ENCODE assay signal across 12 cellular contexts in the genomic region with DNA sequence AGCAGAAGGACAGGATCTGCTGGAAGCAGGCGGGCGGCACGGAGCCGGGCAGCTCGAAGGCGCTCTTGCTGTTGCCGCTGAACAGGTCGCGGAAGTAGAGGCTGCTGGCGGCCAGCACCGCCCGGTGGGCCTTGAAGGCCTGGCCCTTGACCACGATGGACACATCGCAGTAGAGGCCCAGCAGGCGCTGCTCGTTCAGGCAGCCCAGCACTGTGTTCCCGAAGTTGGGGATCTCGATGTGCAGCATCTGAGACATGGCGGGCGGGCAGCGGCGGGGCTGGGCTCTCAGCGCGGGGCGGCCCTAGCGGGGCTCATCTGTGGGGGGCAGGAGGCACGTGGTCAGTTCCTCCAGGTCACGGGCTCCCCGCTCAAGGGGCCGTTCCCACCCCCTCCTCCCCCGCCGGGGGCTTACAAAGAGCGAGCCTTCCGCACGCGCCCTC. TPM values are rescaled to one million over a fixed set of nuclear protein-coding genes. Genes with fewer than 3 reads are reported as not detected.
DNase-seq lines count a peak whose midpoint lies in the region; ATAC-seq and TF ChIP-seq lines count a peak whose summit lies in the region.
"Had no signal": no experiment of that assay in that cellular context is flagged by ENCODE, and none has a peak within 500 bp of the region (broad histone marks: within the 10 kb centered on the region; RNA-seq: fewer than 3 reads in every experiment).

No MANE protein-coding gene starts in this region.

- POLR2A ChIA-PET in WTC11 (lab: Charles Lee) = no interaction called here

- no peak overlapping the region for H3K27ac Mint-ChIP-seq in WTC11
- H3K27ac Mint-ChIP-seq: activated naive CD4-positive, alpha-beta T cell treated with anti-CD3 and anti-CD28 coated beads for 36 hours; IgD-negative memory B cell had no signal

- H3K9me3 ChIP-seq in BLaER1 treated with 17β-estradiol and CSF1 and Interleukin-3, amounts not matched to agents 10 nM and 100 nM (replicated peaks in 1 of 11) = no peaks in the 10 kb centered on the region
- H3K9me3 ChIP-seq in hepatocyte (ENCODE audit: low read depth) (no peaks in the 10 kb centered on the region), ovary (no peaks in the 10 kb centered on the region)
- H3K9me3 ChIP-seq: Caco-2 had no signal

- H3K4me1 Mint-ChIP-seq in WTC11 = peaks cover 23% of the 10 kb centered on the region

- peak overlapping the region in 9 of 10 experiments; percentile 62 to 94 (median 72); a peak in 18 of 20 replicates for H3K4me3 ChIP-seq in BLaER1 treated with 17β-estradiol and CSF1 and Interleukin-3, amounts not matched to agents 10 nM and 100 nM
- no peak overlapping the region for H3K4me3 ChIP-seq in hepatocyte
- peak overlapping the region; percentile 53 for H3K4me3 ChIP-seq in ovary

- no peak for DNase-seq in WTC11 (ENCODE audit: low spot score)
- no peak for DNase-seq in hepatocyte (ENCODE audit: low spot score)
- DNase-seq in ovary = peak in 2 of 5 donors; percentile 34 to 40
- DNase-seq in DMS53 treated with DMSO at 0.1 percent for 48 hours (lab: John Stamatoyannopoulos, UW; ENCODE audit: unreplicated experiment) = no peak
- DNase-seq: activated CD4-positive, alpha-beta T cell treated with anti-CD3 and anti-CD28 coated beads for 48 hours; activated naive CD4-positive, alpha-beta T cell treated with anti-CD3 and anti-CD28 coated beads for 36 hours; Caco-2 had no signal

- intact Hi-C loops in ovary (cut with DNase I) = no loop called here

- H3K4me3 Mint-ChIP-seq in WTC11 = peak overlapping the region; percentile 43
- H3K4me3 Mint-ChIP-seq: activated naive CD4-positive, alpha-beta T cell treated with anti-CD3 and anti-CD28 coated beads for 36 hours had no signal

- peaks cover 0 to 23% (median 0%) of the 10 kb centered on the region in 11 experiments; a peak in 7 of 22 replicates for H4K20me1 ChIP-seq in BLaER1 treated with 17β-estradiol and CSF1 and Interleukin-3, amounts not matched to agents 10 nM and 100 nM
- H4K20me1 ChIP-seq in hepatocyte (ENCODE audit: insufficient read depth, poor library complexity, severe bottlenecking) = peaks cover 42% of the 10 kb centered on the region

- TF ChIP-seq POLR2A in ovary (IDR thresholded peaks at IDR 0.05) = no peak

- peak overlapping the region; percentile 98 to 100 (median 100) for H3K4me2 ChIP-seq in BLaER1 treated with 17β-estradiol and CSF1 and Interleukin-3, amounts not matched to agents 10 nM and 100 nM
- peak overlapping the region; percentile 100 for H3K4me2 ChIP-seq in hepatocyte

- ATAC-seq in WTC11 = no peak
- no peak for ATAC-seq in GM18520 (IDR thresholded peaks at IDR 0.05; ENCODE audit: unreplicated experiment)
- no peak for ATAC-seq in HG03354 (IDR thresholded peaks at IDR 0.05; ENCODE audit: poor library complexity, severe bottlenecking, unreplicated experiment)
- no peak for ATAC-seq in GM18867 (IDR thresholded peaks at IDR 0.05; ENCODE audit: unreplicated experiment)

- H2AFZ ChIP-seq in hepatocyte = no peak overlapping the region

- CTCF ChIA-PET in WTC11 (lab: Charles Lee) = interaction anchor here (0.8 to 1.6 kb wide), 5 partner anchors 60 to 88 kb away, joined by 3 to 4 read pairs (median 3); no protein-coding TSS in a partner anchor

- TF ChIP-seq EP300 in ovary (IDR thresholded peaks at IDR 0.05) = no peak

- H3K9ac ChIP-seq in BLaER1 treated with 17β-estradiol and CSF1 and Interleukin-3, amounts not matched to agents 10 nM and 100 nM = peak overlapping the region; percentile 77 to 92 (median 88); a peak in 19 of 22 replicates

- H3K27ac ChIP-seq in BLaER1 treated with 17β-estradiol and CSF1 and Interleukin-3, amounts not matched to agents 10 nM and 100 nM = peak overlapping the region in 8 of 11 experiments; percentile 75 to 98 (median 94); a peak in 17 of 22 replicates
- H3K27ac ChIP-seq in hepatocyte (no peak overlapping the region), ovary (peak overlapping the region in 1 of 2 donors; percentile 44)

- H3K4me1 ChIP-seq in BLaER1 treated with 17β-estradiol and CSF1 and Interleukin-3, amounts not matched to agents 10 nM and 100 nM = peaks cover 85 to 99% (median 95%) of the 10 kb centered on the region in 10 experiments
- peaks cover 27% of the 10 kb centered on the region for H3K4me1 ChIP-seq in hepatocyte (ENCODE audit: insufficient read depth)
- peaks cover 17% of the 10 kb centered on the region for H3K4me1 ChIP-seq in ovary (ENCODE audit: insufficient read depth)

- H3K27me3 Mint-ChIP-seq in WTC11 (ENCODE audit: low read depth) = no peaks in the 10 kb centered on the region

- WGBS in hepatocyte (ENCODE audit: low lambda C conversion rate, missing lambda C conversion rate) = 86% methylated on average over 16 of the region's 36 CpGs
- WGBS in ovary, 3 donors = 57 to 59% (median 59%) methylated on average over 19 to 36 of the region's 36 CpGs

- peaks cover 0 to 61% (median 48%) of the 10 kb centered on the region in 11 experiments; a peak in 17 of 22 replicates for H3K27me3 ChIP-seq in BLaER1 treated with 17β-estradiol and CSF1 and Interleukin-3, amounts not matched to agents 10 nM and 100 nM
- H3K27me3 ChIP-seq in hepatocyte (no peaks in the 10 kb centered on the region), ovary (no peaks in the 10 kb centered on the region)

- peaks cover 64% of the 10 kb centered on the region for H3K79me2 ChIP-seq in hepatocyte

- TF ChIP-seq CTCF in WTC11 (IDR thresholded peaks at IDR 0.05) (no peak), hepatocyte (IDR thresholded peaks at IDR 0.05; ENCODE audit: poor library complexity) (no peak), ovary (IDR thresholded peaks at IDR 0.05) (no peak)

- H3K36me3 ChIP-seq in BLaER1 treated with 17β-estradiol and CSF1 and Interleukin-3, amounts not matched to agents 10 nM and 100 nM = peaks cover 0 to 42% (median 0%) of the 10 kb centered on the region in 11 experiments; a peak in 9 of 22 replicates
- H3K36me3 ChIP-seq in hepatocyte (replicated peaks; ENCODE audit: insufficient read depth, low read depth) = no peaks in the 10 kb centered on the region
- no peaks in the 10 kb centered on the region for H3K36me3 ChIP-seq in ovary

- no peaks in the 10 kb centered on the region for H3K36me3 Mint-ChIP-seq in WTC11
- H3K36me3 Mint-ChIP-seq: IgD-negative memory B cell had no signal

- no peaks in the 10 kb centered on the region for H3K9me2 ChIP-seq in hepatocyte (replicated peaks; ENCODE audit: insufficient read depth)

- no peaks in the 10 kb centered on the region for H3K9me3 Mint-ChIP-seq in WTC11
- H3K9me3 Mint-ChIP-seq: activated naive CD4-positive, alpha-beta T cell treated with anti-CD3 and anti-CD28 coated beads for 36 hours; IgD-negative memory B cell had no signal

TF ChIP-seq in WTC11, 78 proteins besides CTCF, POLR2A, EP300 and RAD21:
- TF ChIP-seq, protein P1, sequence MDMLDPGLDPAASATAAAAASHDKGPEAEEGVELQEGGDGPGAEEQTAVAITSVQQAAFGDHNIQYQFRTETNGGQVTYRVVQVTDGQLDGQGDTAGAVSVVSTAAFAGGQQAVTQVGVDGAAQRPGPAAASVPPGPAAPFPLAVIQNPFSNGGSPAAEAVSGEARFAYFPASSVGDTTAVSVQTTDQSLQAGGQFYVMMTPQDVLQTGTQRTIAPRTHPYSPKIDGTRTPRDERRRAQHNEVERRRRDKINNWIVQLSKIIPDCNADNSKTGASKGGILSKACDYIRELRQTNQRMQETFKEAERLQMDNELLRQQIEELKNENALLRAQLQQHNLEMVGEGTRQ (CRISPR knock-in tag; IDR thresholded peaks at IDR 0.05) = peak; percentile 65
- TF ChIP-seq TP53 (CRISPR knock-in tag; IDR thresholded peaks at IDR 0.05) = 0 out of 2 replicates have a peak, but pooled peaks have one; percentile 7
- TF ChIP-seq, protein P2, sequence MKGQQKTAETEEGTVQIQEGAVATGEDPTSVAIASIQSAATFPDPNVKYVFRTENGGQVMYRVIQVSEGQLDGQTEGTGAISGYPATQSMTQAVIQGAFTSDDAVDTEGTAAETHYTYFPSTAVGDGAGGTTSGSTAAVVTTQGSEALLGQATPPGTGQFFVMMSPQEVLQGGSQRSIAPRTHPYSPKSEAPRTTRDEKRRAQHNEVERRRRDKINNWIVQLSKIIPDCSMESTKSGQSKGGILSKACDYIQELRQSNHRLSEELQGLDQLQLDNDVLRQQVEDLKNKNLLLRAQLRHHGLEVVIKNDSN (CRISPR knock-in tag; IDR thresholded peaks at IDR 0.05) = no peak; the same call in 1 of the 2 replicates

RNA-seq across cellular contexts. Expression of a gene that starts 44.8 kb away (rescaled TPM):
- 14.1 to 17.1 TPM (median 14.5 TPM) in 3 replicates for total RNA-seq in WTC11 (2021)
- 12.3 and 13.0 TPM in 2 replicates for total RNA-seq in hepatocyte
- 7.1 and 11.0 TPM in 2 replicates for polyA plus RNA-seq in hepatocyte
- total RNA-seq in ovary = 10 to 100 TPM; 14.3 to 47.0 (median 29.8) TPM
- 1 to 10 TPM; 7.0 to 7.6 TPM for polyA plus RNA-seq in ovary
